Comparison of ENCODE assay signal across 25 cellular contexts in genomic region chr15:75636026-75636425, GRCh38.
"Had no signal": no experiment of that assay in that cellular context is flagged by ENCODE, and none has a peak within 500 bp of the region (broad histone marks: within the 10 kb centered on the region; RNA-seq: fewer than 3 reads in every experiment).

No MANE protein-coding gene starts in this region.

- H3K27me3 ChIP-seq: colonic mucosa, esophagus squamous epithelium, heart right ventricle, pancreas, testis, transverse colon had no signal

- H3K9me3 ChIP-seq: colonic mucosa, esophagus squamous epithelium, heart right ventricle, pancreas, psoas muscle, testis, transverse colon had no signal

- H3K9me3 Mint-ChIP-seq: activated T-helper 2 cell treated with anti-CD3 and anti-CD28 coated beads, Interferon-gamma antibody, Interleukin-2, Interleukin-4, amounts not matched to agents 10 μg/mL and 5 μg/mL and 100 μg/mL, durations not matched to agents 14 hours and 24 hours and 36 hours; naive thymus-derived CD4-positive, alpha-beta T cell; neural crest cell had no signal

- H3K4me2 ChIP-seq: smooth muscle cell had no signal

- ATAC-seq: activated CD4-positive, alpha-beta T cell treated with anti-CD3 and anti-CD28 coated beads for 36 hours; heart right ventricle; naive thymus-derived CD4-positive, alpha-beta T cell; pancreas; psoas muscle had no signal

- H3K36me3 ChIP-seq: colonic mucosa, pancreas, transverse colon had no signal

- H3K27ac ChIP-seq: colonic mucosa, epithelial cell of prostate, pancreas, psoas muscle, testis, transverse colon had no signal

- H3K4me3 ChIP-seq: colonic mucosa, esophagus squamous epithelium, heart right ventricle, pancreas, psoas muscle, smooth muscle cell, testis, transverse colon had no signal

- H3K4me3 Mint-ChIP-seq: activated CD4-positive, alpha-beta T cell treated with anti-CD3 and anti-CD28 coated beads for 36 hours; naive thymus-derived CD4-positive, alpha-beta T cell; neural crest cell had no signal

- H3K27me3 Mint-ChIP-seq: activated CD4-positive, alpha-beta T cell treated with anti-CD3 and anti-CD28 coated beads for 36 hours; naive thymus-derived CD4-positive, alpha-beta T cell had no signal

- DNase-seq: activated CD4-positive, alpha-beta T cell treated with anti-CD3 and anti-CD28 coated beads for 36 hours; activated CD4-positive, CD25-positive, alpha-beta regulatory T cell; activated T-cell treated with anti-CD3 and anti-CD28 coated beads for 4 hours; colonic mucosa; effector CD8-positive, alpha-beta T cell; esophagus squamous epithelium; foreskin melanocyte; heart right ventricle; midbrain; naive thymus-derived CD4-positive, alpha-beta T cell; nucleus accumbens; pancreas; psoas muscle; stimulated activated CD4-positive, alpha-beta T cell treated with anti-CD3 and anti-CD28 coated beads, Interleukin-15, amount 100 ng/mL, for 24 hours; stimulated activated CD4-positive, alpha-beta T cell treated with anti-CD3 and anti-CD28 coated beads, Interleukin-2, amount 100 ng/mL, for 24 hours; stimulated activated naive CD4-positive, alpha-beta T cell; SW 1271; testis; transverse colon had no signal

- FAIRE-seq: bronchial epithelial cell, endometrium, pancreas had no signal

- H3K27ac Mint-ChIP-seq: activated CD4-positive, alpha-beta T cell treated with anti-CD3 and anti-CD28 coated beads for 36 hours; activated T-helper 2 cell treated with anti-CD3 and anti-CD28 coated beads, Interferon-gamma antibody, Interleukin-2, Interleukin-4, amounts not matched to agents 10 μg/mL and 5 μg/mL and 100 μg/mL, durations not matched to agents 14 hours and 24 hours and 36 hours had no signal
